8 cellular contexts compared by ENCODE assay signal in genomic region chr2:238289574-238289973, GRCh38. TPM values are rescaled to one million over a fixed set of nuclear protein-coding genes. Genes with fewer than 3 reads are reported as not detected.
A peak's percentile ranks its signal among the peaks of the same experiment; 100 is the strongest.
DNase-seq lines count a peak whose midpoint lies in the region; ATAC-seq lines count a peak whose summit lies in the region.

No MANE protein-coding gene starts in this region.

- H3K9me3 ChIP-seq in iPS-15b (ENCODE audit: control insufficient read depth, insufficient read depth, low read length): no peaks in the 10 kb centered on the region

- H3K27me3 ChIP-seq in iPS-15b (ENCODE audit: control insufficient read depth, insufficient read depth, low read length): peaks cover 11% of the 10 kb centered on the region

- POLR2A ChIA-PET in activated CD8-positive, alpha-beta T cell treated with anti-CD3 and anti-CD28 coated beads, Interleukin-2, amount 10 ng/mL, durations not matched to agents 7 days and 5 days (lab: Charles Lee): interaction anchor here (0.9 to 1.9 kb wide), 2 partner anchors 26 to 221 kb away, joined by 3 to 6 read pairs; no protein-coding TSS in a partner anchor

- no peak for ATAC-seq in activated CD8-positive, alpha-beta T cell treated with anti-CD3 and anti-CD28 coated beads, Interleukin-2, amount 10 ng/mL, durations not matched to agents 7 days and 5 days
- ATAC-seq in stimulated activated naive B cell treated with anti-CD40 and anti-IgM and Interleukin-4, amounts not matched to agents 10 μg/mL and 1 μg/mL and 100 μg/mL, for 72 hours (replicated peaks): no peak
- no peak for ATAC-seq in GM21717 (IDR thresholded peaks at IDR 0.05; ENCODE audit: unreplicated experiment)

- peak; percentile 82 for DNase-seq in DMS53 (lab: John Stamatoyannopoulos, UW)
- no peak for DNase-seq in DMS53 treated with DMSO at 0.1 percent for 48 hours (lab: John Stamatoyannopoulos, UW; ENCODE audit: unreplicated experiment)
- no peak for DNase-seq in activated CD8-positive, alpha-beta T cell treated with anti-CD3 and anti-CD28 coated beads, Interleukin-2, amount 10 ng/mL, durations not matched to agents 7 days and 5 days
- no peak for DNase-seq in stimulated activated naive B cell treated with anti-CD40 and anti-IgM and Interleukin-4, amounts not matched to agents 10 μg/mL and 1 μg/mL and 100 μg/mL, for 72 hours
- DNase-seq in NCI-H345 treated with DMSO at 0.1 percent for 48 hours (lab: John Stamatoyannopoulos, UW; ENCODE audit: unreplicated experiment): no peak
- no peak for DNase-seq in NCI-H510A treated with DMSO at 0.1 percent for 48 hours (lab: John Stamatoyannopoulos, UW)

- peak overlapping the region; percentile 80 for H3K4me3 ChIP-seq in iPS-15b (ENCODE audit: low read depth, low read length)

- H3K27ac Mint-ChIP-seq in activated CD8-positive, alpha-beta T cell treated with anti-CD3 and anti-CD28 coated beads, Interleukin-2, amount 10 ng/mL, durations not matched to agents 7 days and 5 days: peak overlapping the region; percentile 99
- peak overlapping the region; percentile 99 for H3K27ac Mint-ChIP-seq in stimulated activated naive B cell treated with anti-CD40 and anti-IgM and Interleukin-4, amounts not matched to agents 10 μg/mL and 1 μg/mL and 100 μg/mL, for 72 hours

- no peaks in the 10 kb centered on the region for H3K36me3 ChIP-seq in iPS-15b (ENCODE audit: control insufficient read depth, insufficient read depth, low read length)

- no peaks in the 10 kb centered on the region for H3K9me3 Mint-ChIP-seq in activated CD8-positive, alpha-beta T cell treated with anti-CD3 and anti-CD28 coated beads, Interleukin-2, amount 10 ng/mL, durations not matched to agents 7 days and 5 days (ENCODE audit: insufficient read depth)
- no peaks in the 10 kb centered on the region for H3K9me3 Mint-ChIP-seq in stimulated activated naive B cell treated with anti-CD40 and anti-IgM and Interleukin-4, amounts not matched to agents 10 μg/mL and 1 μg/mL and 100 μg/mL, for 72 hours

- H3K27me3 Mint-ChIP-seq in activated CD8-positive, alpha-beta T cell treated with anti-CD3 and anti-CD28 coated beads, Interleukin-2, amount 10 ng/mL, durations not matched to agents 7 days and 5 days (ENCODE audit: low read depth): peaks cover 2% of the 10 kb centered on the region
- H3K27me3 Mint-ChIP-seq in stimulated activated naive B cell treated with anti-CD40 and anti-IgM and Interleukin-4, amounts not matched to agents 10 μg/mL and 1 μg/mL and 100 μg/mL, for 72 hours: no peaks in the 10 kb centered on the region

- no peaks in the 10 kb centered on the region for H3K36me3 Mint-ChIP-seq in activated CD8-positive, alpha-beta T cell treated with anti-CD3 and anti-CD28 coated beads, Interleukin-2, amount 10 ng/mL, durations not matched to agents 7 days and 5 days (ENCODE audit: low read depth)
- H3K36me3 Mint-ChIP-seq in stimulated activated naive B cell treated with anti-CD40 and anti-IgM and Interleukin-4, amounts not matched to agents 10 μg/mL and 1 μg/mL and 100 μg/mL, for 72 hours: peaks cover 0 to under 1% of the 10 kb centered on the region in 2 donors

- CTCF ChIA-PET in activated CD8-positive, alpha-beta T cell treated with anti-CD3 and anti-CD28 coated beads, Interleukin-2, amount 10 ng/mL, durations not matched to agents 7 days and 5 days (lab: Charles Lee): interaction anchor here (0.7 to 2.0 kb wide), 3 partner anchors 11 to 34 kb away, joined by 3 to 9 read pairs (median 3); no protein-coding TSS in a partner anchor

- peaks cover 18% of the 10 kb centered on the region for H3K4me1 ChIP-seq in iPS-15b (ENCODE audit: control insufficient read depth, insufficient read depth, low read length)

- peaks cover 36% of the 10 kb centered on the region for H3K4me1 Mint-ChIP-seq in activated CD8-positive, alpha-beta T cell treated with anti-CD3 and anti-CD28 coated beads, Interleukin-2, amount 10 ng/mL, durations not matched to agents 7 days and 5 days (ENCODE audit: low read depth)
- peaks cover 27 to 49% of the 10 kb centered on the region in 2 donors for H3K4me1 Mint-ChIP-seq in stimulated activated naive B cell treated with anti-CD40 and anti-IgM and Interleukin-4, amounts not matched to agents 10 μg/mL and 1 μg/mL and 100 μg/mL, for 72 hours

- H3K4me3 Mint-ChIP-seq in activated CD8-positive, alpha-beta T cell treated with anti-CD3 and anti-CD28 coated beads, Interleukin-2, amount 10 ng/mL, durations not matched to agents 7 days and 5 days: peak overlapping the region; percentile 91
- peak overlapping the region; percentile 96 to 99 for H3K4me3 Mint-ChIP-seq in stimulated activated naive B cell treated with anti-CD40 and anti-IgM and Interleukin-4, amounts not matched to agents 10 μg/mL and 1 μg/mL and 100 μg/mL, for 72 hours

- no peak overlapping the region for H3K9ac ChIP-seq in iPS-15b (ENCODE audit: low read depth, low read length)

RNA-seq across cellular contexts. Expression of gene PER2, which starts 1.2 kb away (rescaled TPM):
- 10 to 100 TPM; 14.6 to 17.6 TPM for total RNA-seq in activated CD8-positive, alpha-beta T cell treated with anti-CD3 and anti-CD28 coated beads, Interleukin-2, amount 10 ng/mL, durations not matched to agents 7 days and 5 days

RNA-seq across cellular contexts. Expression of gene TRAF3IP1, which starts 30.7 kb away (rescaled TPM):
- 1 to 10 TPM; 7.1 to 7.5 TPM for total RNA-seq in activated CD8-positive, alpha-beta T cell treated with anti-CD3 and anti-CD28 coated beads, Interleukin-2, amount 10 ng/mL, durations not matched to agents 7 days and 5 days

RNA-seq across cellular contexts. Expression of gene HES6, which starts 49.7 kb away (rescaled TPM):
- 1 to 10 TPM; 4.7 to 4.8 TPM for total RNA-seq in activated CD8-positive, alpha-beta T cell treated with anti-CD3 and anti-CD28 coated beads, Interleukin-2, amount 10 ng/mL, durations not matched to agents 7 days and 5 days
